Comparison of ENCODE assay signal across 12 cellular contexts in the genomic region with DNA sequence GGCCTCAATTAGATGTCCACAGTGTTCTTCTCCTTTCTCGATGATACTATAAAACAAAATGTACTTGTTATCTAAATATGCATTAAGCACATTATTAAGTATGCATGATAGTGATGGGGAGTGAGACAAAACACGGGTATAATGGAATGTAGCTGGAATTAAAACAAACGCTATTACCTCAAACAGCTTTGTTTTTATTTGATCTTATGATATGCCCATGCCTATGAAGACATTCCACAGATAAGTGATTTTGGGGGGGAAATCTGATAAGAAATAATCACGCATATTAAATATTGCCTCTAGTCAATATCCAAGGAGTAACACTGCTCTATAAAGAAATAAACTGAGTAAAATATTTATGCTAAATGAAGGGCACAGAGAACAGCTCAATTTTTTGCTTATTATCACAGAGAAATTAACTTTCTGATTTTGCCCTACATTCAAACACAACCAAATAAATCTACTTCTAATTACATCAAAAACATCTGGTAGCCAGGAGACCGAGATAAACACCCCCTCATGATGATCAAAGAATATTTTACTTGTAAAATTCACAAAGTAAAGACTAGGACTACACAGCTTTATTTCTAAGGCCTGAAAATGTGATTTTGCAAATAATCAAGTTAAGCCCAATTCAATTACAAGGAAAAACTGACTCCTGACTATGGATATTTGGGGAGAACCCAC. TPM values are rescaled to one million over a fixed set of nuclear protein-coding genes. Genes with fewer than 3 reads are reported as not detected.
A peak's percentile ranks its signal among the peaks of the same experiment; 100 is the strongest.
DNase-seq lines count a peak whose midpoint lies in the region; ATAC-seq and TF ChIP-seq lines count a peak whose summit lies in the region.
"Had no signal": no experiment of that assay in that cellular context is flagged by ENCODE, and none has a peak within 500 bp of the region (broad histone marks: within the 10 kb centered on the region; RNA-seq: fewer than 3 reads in every experiment).

No MANE protein-coding gene starts in this region.

- CTCF ChIA-PET in activated CD8-positive, alpha-beta memory T cell treated with anti-CD3 and anti-CD28 coated beads, Interleukin-2, amount 10 ng/mL, durations not matched to agents 7 days and 5 days (lab: Charles Lee) = interaction anchor here (1.0 to 2.1 kb wide), 6 partner anchors 12 to 420 kb away, joined by 3 to 7 read pairs (median 6); a partner anchor contains a TSS

- H3K27ac Mint-ChIP-seq in activated CD8-positive, alpha-beta memory T cell treated with anti-CD3 and anti-CD28 coated beads, Interleukin-2, amount 10 ng/mL, durations not matched to agents 7 days and 5 days = peak overlapping the region; percentile 97

- H3K4me1 ChIP-seq in gastroesophageal sphincter = peaks cover 7 to 34% (median 8%) of the 10 kb centered on the region in 3 donors
- peaks cover 15% of the 10 kb centered on the region for H3K4me1 ChIP-seq in smooth muscle cell (ENCODE audit: low read depth)
- H3K4me1 ChIP-seq in ovary (ENCODE audit: insufficient read depth) = peaks cover 2% of the 10 kb centered on the region

- H3K36me3 ChIP-seq in gastroesophageal sphincter (peaks cover 3 to 47% of the 10 kb centered on the region in 2 donors), smooth muscle cell (ENCODE audit: low read depth) (peaks cover 2% of the 10 kb centered on the region), ovary (no peaks in the 10 kb centered on the region)

- peak overlapping the region; percentile 77 to 99 (median 90) for H3K27ac ChIP-seq in gastroesophageal sphincter
- no peak overlapping the region for H3K27ac ChIP-seq in smooth muscle cell (ENCODE audit: low read depth)
- H3K27ac ChIP-seq in ovary = no peak overlapping the region

- H4K20me1 ChIP-seq in smooth muscle cell (ENCODE audit: low read depth) = no peaks in the 10 kb centered on the region

- no peaks in the 10 kb centered on the region for H3K27me3 Mint-ChIP-seq in activated CD8-positive, alpha-beta memory T cell treated with anti-CD3 and anti-CD28 coated beads, Interleukin-2, amount 10 ng/mL, durations not matched to agents 7 days and 5 days

- TF ChIP-seq POLR2A in gastroesophageal sphincter (IDR thresholded peaks at IDR 0.05) (no peak), ovary (IDR thresholded peaks at IDR 0.05) (no peak)

- no peak overlapping the region for H2AFZ ChIP-seq in smooth muscle cell (ENCODE audit: low read depth)

- peaks cover 42% of the 10 kb centered on the region for H3K36me3 Mint-ChIP-seq in activated CD8-positive, alpha-beta memory T cell treated with anti-CD3 and anti-CD28 coated beads, Interleukin-2, amount 10 ng/mL, durations not matched to agents 7 days and 5 days

- no peak for ATAC-seq in activated CD8-positive, alpha-beta memory T cell treated with anti-CD3 and anti-CD28 coated beads, Interleukin-2, amount 10 ng/mL, durations not matched to agents 7 days and 5 days
- ATAC-seq in SK-N-SH treated with all-trans-retinoic acid at 6 μM for 48 hours (no peak), gastroesophageal sphincter (no peak), HG02588 (IDR thresholded peaks at IDR 0.05; ENCODE audit: unreplicated experiment) (no peak)
- ATAC-seq: left lobe of liver had no signal

- H3K9me3 Mint-ChIP-seq in activated CD8-positive, alpha-beta memory T cell treated with anti-CD3 and anti-CD28 coated beads, Interleukin-2, amount 10 ng/mL, durations not matched to agents 7 days and 5 days (ENCODE audit: low read depth) = no peaks in the 10 kb centered on the region

- H3F3A ChIP-seq in smooth muscle cell (ENCODE audit: low read depth) = no peaks in the 10 kb centered on the region

- no peak overlapping the region for H3K9ac ChIP-seq in smooth muscle cell (ENCODE audit: low read depth)

- H3K27me3 ChIP-seq in gastroesophageal sphincter (no peaks in the 10 kb centered on the region), smooth muscle cell (ENCODE audit: low read depth) (no peaks in the 10 kb centered on the region), ovary (no peaks in the 10 kb centered on the region)

- no peaks in the 10 kb centered on the region for H3K9me3 ChIP-seq in gastroesophageal sphincter
- H3K9me3 ChIP-seq in smooth muscle cell (replicated peaks; ENCODE audit: low read depth) = no peaks in the 10 kb centered on the region
- H3K9me3 ChIP-seq in ovary = no peaks in the 10 kb centered on the region

- peaks cover 40% of the 10 kb centered on the region for H3K4me1 Mint-ChIP-seq in activated CD8-positive, alpha-beta memory T cell treated with anti-CD3 and anti-CD28 coated beads, Interleukin-2, amount 10 ng/mL, durations not matched to agents 7 days and 5 days

- H3K79me2 ChIP-seq in smooth muscle cell (ENCODE audit: low read depth) = peaks cover 28% of the 10 kb centered on the region

- TF ChIP-seq EP300 in gastroesophageal sphincter (IDR thresholded peaks at IDR 0.05) (no peak), ovary (IDR thresholded peaks at IDR 0.05) (no peak)

- intact Hi-C loops in ovary (cut with DNase I) = loop anchor here in 3 of 4 donors (10.0 kb wide), 2 partner anchors 101 to 181 kb away; a partner anchor contains a TSS

- DNase-seq in activated CD8-positive, alpha-beta memory T cell treated with anti-CD3 and anti-CD28 coated beads, Interleukin-2, amount 10 ng/mL, durations not matched to agents 7 days and 5 days = no peak
- no peak for DNase-seq in activated CD8-positive, alpha-beta memory T cell treated with anti-CD3 and anti-CD28 coated beads for 24 hours
- DNase-seq in smooth muscle cell (lab: John Stamatoyannopoulos, UW; ENCODE audit: unreplicated experiment) = no peak
- DNase-seq in ovary = no peak
- DNase-seq in effector CD4-positive, alpha-beta T cell = no peak
- DNase-seq: activated CD4-positive, alpha-beta T cell treated with anti-CD3 and anti-CD28 coated beads, Interleukin-2, amount 50 U/mL, for 4 hours; IMR-90 had no signal

- peak overlapping the region; percentile 92 for H3K4me3 Mint-ChIP-seq in activated CD8-positive, alpha-beta memory T cell treated with anti-CD3 and anti-CD28 coated beads, Interleukin-2, amount 10 ng/mL, durations not matched to agents 7 days and 5 days

- H3K4me3 ChIP-seq in gastroesophageal sphincter (peak overlapping the region; percentile 10 to 63), smooth muscle cell (peak overlapping the region; percentile 59), ovary (no peak overlapping the region)

- H3K4me2 ChIP-seq in smooth muscle cell = peak overlapping the region; percentile 89

- TF ChIP-seq CTCF in gastroesophageal sphincter (IDR thresholded peaks at IDR 0.05) (no peak), smooth muscle cell (IDR thresholded peaks at IDR 0.05; ENCODE audit: borderline replicate concordance, insufficient read depth, poor library complexity, severe bottlenecking) (no peak), ovary (IDR thresholded peaks at IDR 0.05) (no peak)

- 60 to 65% methylated on average over 5 of the region's 5 CpGs for WGBS in gastroesophageal sphincter (ENCODE audit: low coverage in 1 of 2), 2 donors
- 73% methylated on average over 5 of the region's 5 CpGs for WGBS in smooth muscle cell (ENCODE audit: low lambda C conversion rate)
- WGBS in ovary, 3 donors = 27 to 34% (median 27%) methylated on average over 5 of the region's 5 CpGs

TF ChIP-seq in SK-N-SH treated with all-trans-retinoic acid at 6 μM for 48 hours, 23 proteins besides CTCF, POLR2A, EP300 and RAD21 (continues in another document):
- TF ChIP-seq, protein P1, sequence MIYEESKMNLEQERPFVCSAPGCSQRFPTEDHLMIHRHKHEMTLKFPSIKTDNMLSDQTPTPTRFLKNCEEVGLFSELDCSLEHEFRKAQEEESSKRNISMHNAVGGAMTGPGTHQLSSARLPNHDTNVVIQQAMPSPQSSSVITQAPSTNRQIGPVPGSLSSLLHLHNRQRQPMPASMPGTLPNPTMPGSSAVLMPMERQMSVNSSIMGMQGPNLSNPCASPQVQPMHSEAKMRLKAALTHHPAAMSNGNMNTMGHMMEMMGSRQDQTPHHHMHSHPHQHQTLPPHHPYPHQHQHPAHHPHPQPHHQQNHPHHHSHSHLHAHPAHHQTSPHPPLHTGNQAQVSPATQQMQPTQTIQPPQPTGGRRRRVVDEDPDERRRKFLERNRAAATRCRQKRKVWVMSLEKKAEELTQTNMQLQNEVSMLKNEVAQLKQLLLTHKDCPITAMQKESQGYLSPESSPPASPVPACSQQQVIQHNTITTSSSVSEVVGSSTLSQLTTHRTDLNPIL (CRISPR knock-in tag; IDR thresholded peaks at IDR 0.05; ENCODE audit: low read depth) = peak; percentile 65; the same call in 1 of the 2 replicates
- TF ChIP-seq ZC3H10 (CRISPR knock-in tag; IDR thresholded peaks at IDR 0.05) (no peak), CSDC2 (CRISPR knock-in tag; IDR thresholded peaks at IDR 0.05) (no peak), ESRRG (CRISPR knock-in tag; IDR thresholded peaks at IDR 0.05) (no peak), SNAI2 (CRISPR knock-in tag; IDR thresholded peaks at IDR 0.05) (no peak; the same call in 1 of the 2 replicates)

RNA-seq across cellular contexts. Expression of a gene that starts 1.9 kb away (rescaled TPM):
- total RNA-seq in activated CD8-positive, alpha-beta memory T cell treated with anti-CD3 and anti-CD28 coated beads, Interleukin-2, amount 10 ng/mL, durations not matched to agents 7 days and 5 days = 10 to 100 TPM; 66.6 to 80.7 TPM
- total RNA-seq in gastroesophageal sphincter (10 to 100 TPM; 31.9 to 84.8 (median 62.7) TPM), smooth muscle cell (22.7 and 69.4 TPM in 2 replicates), ovary (10 to 100 TPM; 12.4 to 30.6 (median 24.0) TPM)
- polyA plus RNA-seq in smooth muscle cell (47.0 and 60.0 TPM in 2 replicates), ovary (10 to 100 TPM; 26.9 to 42.2 TPM)

RNA-seq across cellular contexts. Expression of a gene that starts 14.9 kb away (rescaled TPM):
- total RNA-seq in activated CD8-positive, alpha-beta memory T cell treated with anti-CD3 and anti-CD28 coated beads, Interleukin-2, amount 10 ng/mL, durations not matched to agents 7 days and 5 days = 1 to 10 TPM; 2.3 to 3.1 TPM
- total RNA-seq in gastroesophageal sphincter (10 to 100 TPM; 19.7 to 98.2 (median 67.6) TPM), smooth muscle cell (1.2 and 2.1 TPM in 2 replicates), ovary (1 to 10 TPM in 6 of 7 donors, under 1 TPM in 1; 0.83 to 5.0 (median 2.7) TPM)
- polyA plus RNA-seq in smooth muscle cell (0.94 and 1.5 TPM in 2 replicates), ovary (1 to 10 TPM; 3.0 to 4.6 TPM)

RNA-seq across cellular contexts. Expression of a gene that starts 27.5 kb away (rescaled TPM):
- under 1 TPM in 1 of 2 experiments, not detected in 1; 0.30 TPM for total RNA-seq in activated CD8-positive, alpha-beta memory T cell treated with anti-CD3 and anti-CD28 coated beads, Interleukin-2, amount 10 ng/mL, durations not matched to agents 7 days and 5 days
- 1 to 10 TPM; 2.6 to 7.8 (median 4.1) TPM for total RNA-seq in gastroesophageal sphincter
- total RNA-seq in smooth muscle cell = 0.36 TPM in 1 of 2 replicates, not detected in the other
- polyA plus RNA-seq in smooth muscle cell = 0.40 TPM in 1 of 2 replicates, not detected in the other
- 10 to 100 TPM in 6 of 7 donors, 1 to 10 TPM in 1; 9.6 to 47.9 (median 16.1) TPM for total RNA-seq in ovary
- 1 to 10 TPM; 5.3 to 7.3 TPM for polyA plus RNA-seq in ovary
- total RNA-seq: IMR-90 had no signal
- polyA plus RNA-seq: AG04450, IMR-90 had no signal

Comparison
In these comparisons a context has a peak if more than half of its experiments do, and no peak if none do; other contexts are left out.
1. H3K27ac ChIP-seq: peak in gastroesophageal sphincter (4 of 4); none in smooth muscle cell (single experiment) and ovary (0 of 2).